In genomic region chr7:158075633-158076001, GRCh38 we compare ENCODE assay signal across 16 cellular contexts.
"Had no signal": no experiment of that assay in that cellular context is flagged by ENCODE, and none has a peak within 500 bp of the region (broad histone marks: within the 10 kb centered on the region; RNA-seq: fewer than 3 reads in every experiment).

No MANE protein-coding gene starts in this region.

- DNase-seq: activated CD4-positive, alpha-beta T cell treated with anti-CD3 and anti-CD28 coated beads, Interleukin-2, amount 10 ng/mL, durations not matched to agents 7 days and 5 days; activated CD4-positive, CD25-positive, alpha-beta regulatory T cell; activated CD8-positive, alpha-beta memory T cell treated with anti-CD3 and anti-CD28 coated beads, Interleukin-2, amount 50 U/mL, for 48 hours; activated naive CD4-positive, alpha-beta T cell; activated naive CD8-positive, alpha-beta T cell treated with anti-CD3 and anti-CD28 coated beads, Interleukin-2, amount 10 ng/mL, durations not matched to agents 7 days and 5 days; brain microvascular endothelial cell; effector memory CD4-positive, alpha-beta T cell; foreskin fibroblast; mesenchymal stem cell; stimulated activated CD4-positive, alpha-beta T cell treated with anti-CD3 and anti-CD28 coated beads, Interleukin-12 subunit alpha, Interleukin-12 subunit beta, amount 100 ng/mL, for 4 hours; stimulated activated CD4-positive, alpha-beta T cell treated with anti-CD3 and anti-CD28 coated beads, Interleukin-2, amount 100 ng/mL, for 24 hours; stomach; T-helper 2 cell; testis; upper lobe of left lung had no signal

- H3K27me3 ChIP-seq: brain microvascular endothelial cell, testis, upper lobe of left lung had no signal

- H3K27ac Mint-ChIP-seq: activated CD4-positive, alpha-beta T cell treated with anti-CD3 and anti-CD28 coated beads, Interleukin-2, amount 10 ng/mL, durations not matched to agents 7 days and 5 days; activated naive CD8-positive, alpha-beta T cell treated with anti-CD3 and anti-CD28 coated beads, Interleukin-2, amount 10 ng/mL, durations not matched to agents 7 days and 5 days; nephron had no signal

- H3K4me3 Mint-ChIP-seq: activated CD4-positive, alpha-beta T cell treated with anti-CD3 and anti-CD28 coated beads, Interleukin-2, amount 10 ng/mL, durations not matched to agents 7 days and 5 days; activated naive CD8-positive, alpha-beta T cell treated with anti-CD3 and anti-CD28 coated beads, Interleukin-2, amount 10 ng/mL, durations not matched to agents 7 days and 5 days; nephron had no signal

- H3K36me3 Mint-ChIP-seq: activated naive CD8-positive, alpha-beta T cell treated with anti-CD3 and anti-CD28 coated beads, Interleukin-2, amount 10 ng/mL, durations not matched to agents 7 days and 5 days had no signal

- H3K9me3 ChIP-seq: stomach, testis, upper lobe of left lung had no signal

- H3K4me1 ChIP-seq: stomach, upper lobe of left lung had no signal

- H3K4me3 ChIP-seq: stomach, testis, upper lobe of left lung had no signal

- H3K27me3 Mint-ChIP-seq: activated CD4-positive, alpha-beta T cell treated with anti-CD3 and anti-CD28 coated beads, Interleukin-2, amount 10 ng/mL, durations not matched to agents 7 days and 5 days had no signal

- H3K36me3 ChIP-seq: brain microvascular endothelial cell, stomach, upper lobe of left lung had no signal

- H3K27ac ChIP-seq: brain microvascular endothelial cell, stomach, testis, upper lobe of left lung had no signal

- H3K4me1 Mint-ChIP-seq: activated CD4-positive, alpha-beta T cell treated with anti-CD3 and anti-CD28 coated beads, Interleukin-2, amount 10 ng/mL, durations not matched to agents 7 days and 5 days; activated naive CD8-positive, alpha-beta T cell treated with anti-CD3 and anti-CD28 coated beads, Interleukin-2, amount 10 ng/mL, durations not matched to agents 7 days and 5 days; nephron had no signal

- H3K9me3 Mint-ChIP-seq: activated CD4-positive, alpha-beta T cell treated with anti-CD3 and anti-CD28 coated beads, Interleukin-2, amount 10 ng/mL, durations not matched to agents 7 days and 5 days had no signal
